In genomic region chr17:57603978-57604377, GRCh38 we compare ENCODE assay signal across 8 cellular contexts.
A peak's percentile ranks its signal among the peaks of the same experiment; 100 is the strongest.
DNase-seq lines count a peak whose midpoint lies in the region; ATAC-seq and FAIRE-seq lines count a peak whose summit lies in the region.

No MANE protein-coding gene starts in this region.

- peak overlapping the region; percentile 76 for H3K27ac ChIP-seq in cingulate gyrus (ENCODE audit: low read depth, low read length)

- DNase-seq in HTR-8/SVneo (ENCODE audit: insufficient read length, low spot score) (no peak), dermis blood vessel endothelial cell (no peak), OCI-M2 (lab: John Stamatoyannopoulos, UW; ENCODE audit: unreplicated experiment) (no peak)
- DNase-seq in activated CD4-positive, CD25-positive, alpha-beta regulatory T cell (lab: John Stamatoyannopoulos, UW) = peak; percentile 13 to 71 (median 57)
- DNase-seq in stimulated activated CD4-positive, alpha-beta T cell treated with anti-CD3 and anti-CD28 coated beads, Interleukin-4, amount 100 ng/mL, for 24 hours = peak; percentile 71

- ATAC-seq in GM18861 (IDR thresholded peaks at IDR 0.05; ENCODE audit: unreplicated experiment) = peak; percentile 50
- ATAC-seq in GM19328 (IDR thresholded peaks at IDR 0.05; ENCODE audit: unreplicated experiment) = no peak

- peak; percentile 16 for FAIRE-seq in HTR-8/SVneo (lab: Jason Lieb, UNC)

Comparison
In these comparisons a context has a peak if more than half of its experiments do, and no peak if none do; other contexts are left out.
1. DNase-seq: peak in activated CD4-positive, CD25-positive, alpha-beta regulatory T cell (4 of 4) and stimulated activated CD4-positive, alpha-beta T cell treated with anti-CD3 and anti-CD28 coated beads, Interleukin-4, amount 100 ng/mL, for 24 hours (single experiment); none in HTR-8/SVneo (single experiment), dermis blood vessel endothelial cell (single experiment) and OCI-M2 (single experiment).